33 cellular contexts compared by ENCODE assay signal in the genomic region with DNA sequence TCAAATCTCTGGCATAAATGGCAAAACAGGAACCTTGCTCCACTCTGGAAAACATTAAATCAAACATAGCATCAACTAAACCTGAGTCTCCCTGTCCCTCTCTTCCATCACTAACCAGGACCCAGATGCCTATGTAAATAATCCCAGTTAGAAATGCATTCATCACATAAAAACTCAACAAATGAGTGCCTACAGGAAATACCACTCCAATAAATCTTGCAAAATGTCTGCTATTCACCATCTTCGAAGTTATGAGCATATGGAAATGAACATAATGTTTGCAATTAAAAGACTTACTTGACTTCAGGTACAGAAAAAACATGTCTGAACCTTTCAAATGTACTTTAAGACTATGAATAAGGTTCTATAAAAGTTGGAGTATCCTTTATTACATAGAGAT.
"Had no signal": no experiment of that assay in that cellular context is flagged by ENCODE, and none has a peak within 500 bp of the region (broad histone marks: within the 10 kb centered on the region; RNA-seq: fewer than 3 reads in every experiment).

No MANE protein-coding gene starts in this region.

- H3K4me1 Mint-ChIP-seq: activated B cell treated with CpG ODN at 0.5 μM for 24 hours; activated T-helper 17 cell treated with anti-CD3 and anti-CD28 coated beads, Interleukin-2, amount 50 U/mL, for 72 hours; T-helper 17 cell had no signal

- FAIRE-seq: colon had no signal

- H3K27ac ChIP-seq: body of pancreas, esophagus muscularis mucosa, foreskin keratinocyte, gastrocnemius medialis, heart left ventricle, WERI-Rb-1 had no signal

- H3K36me3 ChIP-seq: esophagus muscularis mucosa, gastrocnemius medialis, heart left ventricle, WERI-Rb-1 had no signal

- DNase-seq: activated B cell treated with CpG ODN at 0.5 μM for 24 hours; activated CD4-positive, alpha-beta T cell treated with anti-CD3 and anti-CD28 coated beads for 48 hours; activated CD4-positive, alpha-beta T cell treated with anti-CD3 and anti-CD28 coated beads, Interleukin-2, amount 50 U/mL, for 1 hour; activated CD4-positive, alpha-beta T cell treated with anti-CD3 and anti-CD28 coated beads, Interleukin-2, amount 50 U/mL, for 48 hours; activated CD8-positive, alpha-beta memory T cell treated with anti-CD3 and anti-CD28 coated beads for 24 hours; activated CD8-positive, alpha-beta T cell treated with anti-CD3 and anti-CD28 coated beads for 36 hours; activated effector memory CD4-positive, alpha-beta T cell treated with Interleukin-2 at 50 U/mL for 16 hours; activated gamma-delta T cell treated with Interleukin-2 at 50 U/mL for 16 hours; activated naive CD4-positive, alpha-beta T cell treated with anti-CD3 and anti-CD28 coated beads, Interleukin-2, amount 50 U/mL, for 16 hours; activated naive CD4-positive, alpha-beta T cell treated with Interleukin-2 at 50 U/mL for 16 hours; activated T-cell treated with anti-CD3 and anti-CD28 coated beads, Interleukin-2, amount 50 U/mL, for 4 hours; amniotic stem cell; anterior cingulate cortex; body of pancreas; caudate nucleus; cortex of kidney; dermis blood vessel endothelial cell; effector CD4-positive, alpha-beta T cell; effector memory CD8-positive, alpha-beta T cell; erythroblast; foreskin keratinocyte; gastrocnemius medialis; glutamatergic neuron; heart left ventricle; T-helper 17 cell; T1000; WERI-Rb-1 had no signal

- H3K27ac Mint-ChIP-seq: activated B cell treated with CpG ODN at 0.5 μM for 24 hours; activated CD8-positive, alpha-beta T cell treated with anti-CD3 and anti-CD28 coated beads for 36 hours; activated naive CD8-positive, alpha-beta T cell; activated T-helper 17 cell treated with anti-CD3 and anti-CD28 coated beads, Interleukin-2, amount 50 U/mL, for 72 hours; effector memory CD8-positive, alpha-beta T cell; T-helper 17 cell; T-helper 2 cell treated with Interferon-gamma antibody and Interleukin-4, amounts not matched to agents 5 μg/mL and 100 μg/mL, for 36 hours had no signal

- H3K27me3 Mint-ChIP-seq: activated B cell treated with CpG ODN at 0.5 μM for 24 hours; activated CD8-positive, alpha-beta T cell treated with anti-CD3 and anti-CD28 coated beads for 36 hours; activated naive CD8-positive, alpha-beta T cell; activated T-helper 17 cell treated with anti-CD3 and anti-CD28 coated beads, Interleukin-2, amount 50 U/mL, for 72 hours; effector memory CD8-positive, alpha-beta T cell; T-helper 17 cell had no signal

- H3K27me3 ChIP-seq: body of pancreas, esophagus muscularis mucosa, foreskin keratinocyte, gastrocnemius medialis, heart left ventricle had no signal

- H3K4me1 ChIP-seq: body of pancreas, esophagus muscularis mucosa, foreskin keratinocyte had no signal

- H3K4me3 Mint-ChIP-seq: activated B cell treated with CpG ODN at 0.5 μM for 24 hours; activated CD8-positive, alpha-beta T cell treated with anti-CD3 and anti-CD28 coated beads for 36 hours; activated naive CD8-positive, alpha-beta T cell; activated T-cell treated with anti-CD3 and anti-CD28 coated beads, Interleukin-2, amount 50 U/mL, for 4 hours; activated T-helper 17 cell treated with anti-CD3 and anti-CD28 coated beads, Interleukin-2, amount 50 U/mL, for 72 hours; effector memory CD8-positive, alpha-beta T cell; T-helper 17 cell; T-helper 2 cell treated with Interferon-gamma antibody and Interleukin-4, amounts not matched to agents 5 μg/mL and 100 μg/mL, for 36 hours had no signal

- H3K36me3 Mint-ChIP-seq: activated naive CD8-positive, alpha-beta T cell had no signal

- H3K9me3 ChIP-seq: body of pancreas, esophagus muscularis mucosa, gastrocnemius medialis had no signal

- H3K4me3 ChIP-seq: body of pancreas, esophagus muscularis mucosa, gastrocnemius medialis, heart left ventricle had no signal

- ATAC-seq: activated CD4-positive, CD25-positive, alpha-beta regulatory T cell treated with anti-CD3 and anti-CD28 coated beads, Interleukin-2, amount 50 U/mL, for 24 hours; activated CD8-positive, alpha-beta T cell treated with anti-CD3 and anti-CD28 coated beads for 36 hours; activated T-cell treated with anti-CD3 and anti-CD28 coated beads, Interleukin-2, amount 50 U/mL, for 4 hours; activated T-helper 17 cell treated with anti-CD3 and anti-CD28 coated beads, Interleukin-2, amount 50 U/mL, for 72 hours; body of pancreas; effector memory CD8-positive, alpha-beta T cell; foreskin keratinocyte; gastrocnemius medialis; heart left ventricle; T-helper 17 cell had no signal
